Comparison of ENCODE assay signal across 1 cellular context in the genomic region with DNA sequence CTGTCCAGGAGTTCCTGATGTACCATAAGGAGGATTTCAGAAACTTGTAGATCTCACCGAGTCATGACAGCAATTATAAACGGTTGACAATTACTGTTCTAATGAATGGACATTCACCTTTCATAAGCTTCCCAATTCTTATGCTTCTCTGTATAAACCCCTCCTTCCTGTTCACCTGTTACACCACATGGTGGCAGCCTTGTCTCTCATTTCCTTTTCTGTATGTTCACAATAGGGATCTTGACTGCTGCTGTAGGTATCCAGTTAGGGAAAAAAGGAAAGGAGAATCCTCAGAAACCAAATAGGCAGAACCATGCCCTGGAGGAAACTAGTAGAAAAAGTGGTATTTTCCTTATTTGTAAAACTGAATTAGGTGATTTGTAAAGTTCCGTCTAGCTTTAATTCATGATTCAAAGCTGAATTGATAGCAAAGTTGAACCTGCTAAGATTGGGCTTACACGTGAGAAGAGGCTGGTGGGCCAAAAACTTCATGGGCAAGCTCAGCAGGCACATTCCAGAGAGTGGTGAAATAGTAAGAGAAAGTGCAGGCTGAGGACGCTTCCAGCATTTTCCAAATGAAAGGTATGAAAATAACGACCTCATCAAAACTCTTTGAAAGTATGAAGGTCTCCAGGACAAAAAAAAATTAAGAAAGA.
TF ChIP-seq lines count a peak whose summit lies in the region.

No MANE protein-coding gene starts in this region.

TF ChIP-seq in GM12878, 131 proteins besides CTCF, POLR2A, EP300 and RAD21 (continued from another document):
- TF ChIP-seq, protein P1, sequence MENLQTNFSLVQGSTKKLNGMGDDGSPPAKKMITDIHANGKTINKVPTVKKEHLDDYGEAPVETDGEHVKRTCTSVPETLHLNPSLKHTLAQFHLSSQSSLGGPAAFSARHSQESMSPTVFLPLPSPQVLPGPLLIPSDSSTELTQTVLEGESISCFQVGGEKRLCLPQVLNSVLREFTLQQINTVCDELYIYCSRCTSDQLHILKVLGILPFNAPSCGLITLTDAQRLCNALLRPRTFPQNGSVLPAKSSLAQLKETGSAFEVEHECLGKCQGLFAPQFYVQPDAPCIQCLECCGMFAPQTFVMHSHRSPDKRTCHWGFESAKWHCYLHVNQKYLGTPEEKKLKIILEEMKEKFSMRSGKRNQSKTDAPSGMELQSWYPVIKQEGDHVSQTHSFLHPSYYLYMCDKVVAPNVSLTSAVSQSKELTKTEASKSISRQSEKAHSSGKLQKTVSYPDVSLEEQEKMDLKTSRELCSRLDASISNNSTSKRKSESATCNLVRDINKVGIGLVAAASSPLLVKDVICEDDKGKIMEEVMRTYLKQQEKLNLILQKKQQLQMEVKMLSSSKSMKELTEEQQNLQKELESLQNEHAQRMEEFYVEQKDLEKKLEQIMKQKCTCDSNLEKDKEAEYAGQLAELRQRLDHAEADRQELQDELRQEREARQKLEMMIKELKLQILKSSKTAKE (IDR thresholded peaks at IDR 0.05; ENCODE audit: low read depth, poor library complexity, severe bottlenecking) = no peak
- TF ChIP-seq ATF2 (IDR thresholded peaks at IDR 0.05; ENCODE audit: low read length) (no peak), CBX3 (IDR thresholded peaks at IDR 0.05; ENCODE audit: borderline replicate concordance, low read depth) (no peak), SMC3 (IDR thresholded peaks at IDR 0.05; ENCODE audit: borderline replicate concordance, low read length) (peak; percentile 94), PAX8 (IDR thresholded peaks at IDR 0.05) (no peak), CEBPZ (IDR thresholded peaks at IDR 0.05; ENCODE audit: low read depth, low read length) (no peak), PML (IDR thresholded peaks at IDR 0.05; ENCODE audit: low read length) (no peak), POU2F2 (IDR thresholded peaks at IDR 0.05; ENCODE audit: borderline replicate concordance, low read depth, low read length) (no peak)
- TF ChIP-seq, protein P2, sequence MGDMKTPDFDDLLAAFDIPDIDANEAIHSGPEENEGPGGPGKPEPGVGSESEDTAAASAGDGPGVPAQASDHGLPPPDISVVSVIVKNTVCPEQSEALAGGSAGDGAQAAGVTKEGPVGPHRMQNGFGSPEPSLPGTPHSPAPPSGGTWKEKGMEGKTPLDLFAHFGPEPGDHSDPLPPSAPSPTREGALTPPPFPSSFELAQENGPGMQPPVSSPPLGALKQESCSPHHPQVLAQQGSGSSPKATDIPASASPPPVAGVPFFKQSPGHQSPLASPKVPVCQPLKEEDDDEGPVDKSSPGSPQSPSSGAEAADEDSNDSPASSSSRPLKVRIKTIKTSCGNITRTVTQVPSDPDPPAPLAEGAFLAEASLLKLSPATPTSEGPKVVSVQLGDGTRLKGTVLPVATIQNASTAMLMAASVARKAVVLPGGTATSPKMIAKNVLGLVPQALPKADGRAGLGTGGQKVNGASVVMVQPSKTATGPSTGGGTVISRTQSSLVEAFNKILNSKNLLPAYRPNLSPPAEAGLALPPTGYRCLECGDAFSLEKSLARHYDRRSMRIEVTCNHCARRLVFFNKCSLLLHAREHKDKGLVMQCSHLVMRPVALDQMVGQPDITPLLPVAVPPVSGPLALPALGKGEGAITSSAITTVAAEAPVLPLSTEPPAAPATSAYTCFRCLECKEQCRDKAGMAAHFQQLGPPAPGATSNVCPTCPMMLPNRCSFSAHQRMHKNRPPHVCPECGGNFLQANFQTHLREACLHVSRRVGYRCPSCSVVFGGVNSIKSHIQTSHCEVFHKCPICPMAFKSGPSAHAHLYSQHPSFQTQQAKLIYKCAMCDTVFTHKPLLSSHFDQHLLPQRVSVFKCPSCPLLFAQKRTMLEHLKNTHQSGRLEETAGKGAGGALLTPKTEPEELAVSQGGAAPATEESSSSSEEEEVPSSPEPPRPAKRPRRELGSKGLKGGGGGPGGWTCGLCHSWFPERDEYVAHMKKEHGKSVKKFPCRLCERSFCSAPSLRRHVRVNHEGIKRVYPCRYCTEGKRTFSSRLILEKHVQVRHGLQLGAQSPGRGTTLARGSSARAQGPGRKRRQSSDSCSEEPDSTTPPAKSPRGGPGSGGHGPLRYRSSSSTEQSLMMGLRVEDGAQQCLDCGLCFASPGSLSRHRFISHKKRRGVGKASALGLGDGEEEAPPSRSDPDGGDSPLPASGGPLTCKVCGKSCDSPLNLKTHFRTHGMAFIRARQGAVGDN (IDR thresholded peaks at IDR 0.05) = no peak
- TF ChIP-seq, protein P3, sequence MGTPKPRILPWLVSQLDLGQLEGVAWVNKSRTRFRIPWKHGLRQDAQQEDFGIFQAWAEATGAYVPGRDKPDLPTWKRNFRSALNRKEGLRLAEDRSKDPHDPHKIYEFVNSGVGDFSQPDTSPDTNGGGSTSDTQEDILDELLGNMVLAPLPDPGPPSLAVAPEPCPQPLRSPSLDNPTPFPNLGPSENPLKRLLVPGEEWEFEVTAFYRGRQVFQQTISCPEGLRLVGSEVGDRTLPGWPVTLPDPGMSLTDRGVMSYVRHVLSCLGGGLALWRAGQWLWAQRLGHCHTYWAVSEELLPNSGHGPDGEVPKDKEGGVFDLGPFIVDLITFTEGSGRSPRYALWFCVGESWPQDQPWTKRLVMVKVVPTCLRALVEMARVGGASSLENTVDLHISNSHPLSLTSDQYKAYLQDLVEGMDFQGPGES (IDR thresholded peaks at IDR 0.05) = no peak
